6 cellular contexts compared by ENCODE assay signal in the genomic region with DNA sequence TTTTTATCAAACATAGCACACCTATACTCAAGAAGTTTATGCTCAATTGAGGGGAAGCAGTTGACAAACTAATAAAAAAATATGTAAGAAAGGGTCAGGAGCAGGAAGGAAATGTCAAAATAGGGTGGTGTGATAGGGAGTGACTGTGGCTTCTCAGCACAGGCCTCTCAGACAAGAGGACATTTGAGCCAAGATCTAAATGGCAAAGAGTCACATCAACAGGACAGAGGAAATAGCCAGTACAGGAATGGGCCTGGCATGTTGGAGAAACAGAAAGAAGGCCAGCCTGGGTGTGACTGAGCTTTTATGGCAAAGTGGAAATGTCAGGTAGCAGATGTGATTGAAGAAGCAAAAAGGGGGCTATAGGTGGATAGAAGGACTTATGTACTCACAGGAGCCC.
"Had no signal": no experiment of that assay in that cellular context is flagged by ENCODE, and none has a peak within 500 bp of the region (broad histone marks: within the 10 kb centered on the region; RNA-seq: fewer than 3 reads in every experiment).

No MANE protein-coding gene starts in this region.

- DNase-seq: GM23248, GOT3, H7, H9, HCEC 1CT, HFFc6 had no signal
